Comparison of ENCODE assay signal across 12 cellular contexts in genomic region chr14:91410781-91411536, GRCh38. TPM values are rescaled to one million over a fixed set of nuclear protein-coding genes. Genes with fewer than 3 reads are reported as not detected.
DNase-seq lines count a peak whose midpoint lies in the region; ATAC-seq and TF ChIP-seq lines count a peak whose summit lies in the region.
"Had no signal": no experiment of that assay in that cellular context is flagged by ENCODE, and none has a peak within 500 bp of the region (broad histone marks: within the 10 kb centered on the region; RNA-seq: fewer than 3 reads in every experiment).

No MANE protein-coding gene starts in this region.

- H3K27ac ChIP-seq in OCI-LY3 (ENCODE audit: low read length) (no peak overlapping the region), adrenal gland (no peak overlapping the region)
- peak overlapping the region; percentile 79 for H3K27ac ChIP-seq in effector memory CD4-positive, alpha-beta T cell (ENCODE audit: insufficient read depth, low read length, poor library complexity, severe bottlenecking)
- H3K27ac ChIP-seq: pancreas had no signal

- peak overlapping the region; percentile 82 for H3K4me3 Mint-ChIP-seq in activated naive CD4-positive, alpha-beta T cell treated with anti-CD3 and anti-CD28 coated beads, Interleukin-2, amount 50 U/mL, for 24 hours
- H3K4me3 Mint-ChIP-seq in type B pancreatic cell, result no peak overlapping the region

- no peak for ATAC-seq in GM21390 (IDR thresholded peaks at IDR 0.05; ENCODE audit: unreplicated experiment)
- ATAC-seq in HG02759 (IDR thresholded peaks at IDR 0.05; ENCODE audit: unreplicated experiment), result no peak
- ATAC-seq: HCT116, pancreas had no signal

- H2AFZ ChIP-seq in OCI-LY3 (ENCODE audit: low read depth, low read length), result no peak overlapping the region

- no peak for TF ChIP-seq CTCF in OCI-LY3 (IDR thresholded peaks at IDR 0.05; ENCODE audit: low read depth, low read length)
- no peak for TF ChIP-seq CTCF in type B pancreatic cell (conservative IDR thresholded peaks at IDR 0.05)
- TF ChIP-seq CTCF in adrenal gland (IDR thresholded peaks at IDR 0.05), result no peak

- H3K4me1 ChIP-seq in OCI-LY3 (ENCODE audit: low read length) (peaks cover 59% of the 10 kb centered on the region), adrenal gland (replicated peaks in 1 of 2) (no peaks in the 10 kb centered on the region)
- H3K4me1 ChIP-seq in effector memory CD4-positive, alpha-beta T cell (ENCODE audit: control insufficient read depth, insufficient read depth, low read length, poor library complexity, severe bottlenecking), result peaks cover 67% of the 10 kb centered on the region

- DNase-seq in activated naive CD4-positive, alpha-beta T cell treated with Interleukin-2 at 50 U/mL for 16 hours, result no peak
- no peak for DNase-seq in effector memory CD4-positive, alpha-beta T cell
- DNase-seq in type B pancreatic cell (ENCODE audit: extremely low spot score, unreplicated experiment), result no peak
- no peak for DNase-seq in adrenal gland
- DNase-seq: AML-193, NCI-H345 had no signal

- intact Hi-C loops in adrenal gland (cut with DNase I), result no loop called here

- peaks cover 75% of the 10 kb centered on the region for H3K36me3 ChIP-seq in OCI-LY3 (replicated peaks; ENCODE audit: low read depth, low read length)
- H3K36me3 ChIP-seq in effector memory CD4-positive, alpha-beta T cell (ENCODE audit: control insufficient read depth, insufficient read depth, low read length), result peaks cover 35% of the 10 kb centered on the region
- H3K36me3 ChIP-seq in adrenal gland (replicated peaks in 1 of 2), result no peaks in the 10 kb centered on the region
- H3K36me3 ChIP-seq: pancreas had no signal

- WGBS in adrenal gland, 4 donors, result 65 to 73% (median 68%) methylated on average over 12 of the region's 12 CpGs

- peaks cover 100% of the 10 kb centered on the region for H3K79me2 ChIP-seq in OCI-LY3 (ENCODE audit: low read length)

- no peaks in the 10 kb centered on the region for H3K9me3 ChIP-seq in OCI-LY3 (ENCODE audit: insufficient read depth, low read length)
- no peaks in the 10 kb centered on the region for H3K9me3 ChIP-seq in effector memory CD4-positive, alpha-beta T cell (ENCODE audit: control insufficient read depth, low read length)
- H3K9me3 ChIP-seq in adrenal gland (replicated peaks in 1 of 3), result no peaks in the 10 kb centered on the region
- H3K9me3 ChIP-seq: pancreas had no signal

- peak overlapping the region; percentile 2; the same call in 1 of the 2 replicates for H3K9ac ChIP-seq in OCI-LY3 (ENCODE audit: low read length)

- no peaks in the 10 kb centered on the region for H3K27me3 Mint-ChIP-seq in activated naive CD4-positive, alpha-beta T cell treated with anti-CD3 and anti-CD28 coated beads, Interleukin-2, amount 50 U/mL, for 24 hours
- peaks cover 3% of the 10 kb centered on the region for H3K27me3 Mint-ChIP-seq in type B pancreatic cell

- H4K20me1 ChIP-seq in OCI-LY3 (ENCODE audit: insufficient read depth, low read length), result peaks cover 91% of the 10 kb centered on the region

- no peaks in the 10 kb centered on the region for H3K9me3 Mint-ChIP-seq in activated naive CD4-positive, alpha-beta T cell treated with anti-CD3 and anti-CD28 coated beads, Interleukin-2, amount 50 U/mL, for 24 hours
- no peaks in the 10 kb centered on the region for H3K9me3 Mint-ChIP-seq in type B pancreatic cell

- H3K36me3 Mint-ChIP-seq in activated naive CD4-positive, alpha-beta T cell treated with anti-CD3 and anti-CD28 coated beads, Interleukin-2, amount 50 U/mL, for 24 hours, result peaks cover 21% of the 10 kb centered on the region
- H3K36me3 Mint-ChIP-seq in type B pancreatic cell, result peaks cover 10% of the 10 kb centered on the region

- H3K4me3 ChIP-seq in OCI-LY3 (ENCODE audit: low read length), result peak overlapping the region; percentile 0; the same call in 1 of the 2 replicates
- peak overlapping the region; percentile 3 for H3K4me3 ChIP-seq in effector memory CD4-positive, alpha-beta T cell (ENCODE audit: insufficient read depth, low read depth, low read length, poor library complexity, severe bottlenecking)
- no peak overlapping the region for H3K4me3 ChIP-seq in adrenal gland
- H3K4me3 ChIP-seq: pancreas had no signal

- peak overlapping the region; percentile 97 for H3K27ac Mint-ChIP-seq in activated naive CD4-positive, alpha-beta T cell treated with anti-CD3 and anti-CD28 coated beads, Interleukin-2, amount 50 U/mL, for 24 hours
- H3K27ac Mint-ChIP-seq in type B pancreatic cell, result peak overlapping the region; percentile 9

- TF ChIP-seq POLR2A in adrenal gland (IDR thresholded peaks at IDR 0.05), result no peak

- H3K4me1 Mint-ChIP-seq in activated naive CD4-positive, alpha-beta T cell treated with anti-CD3 and anti-CD28 coated beads, Interleukin-2, amount 50 U/mL, for 24 hours, result peaks cover 93% of the 10 kb centered on the region
- peaks cover 39% of the 10 kb centered on the region for H3K4me1 Mint-ChIP-seq in type B pancreatic cell (ENCODE audit: unreplicated experiment)

- H3K27me3 ChIP-seq in OCI-LY3 (ENCODE audit: low read depth, low read length) (no peaks in the 10 kb centered on the region), adrenal gland (no peaks in the 10 kb centered on the region)
- H3K27me3 ChIP-seq in effector memory CD4-positive, alpha-beta T cell (replicated peaks; ENCODE audit: control insufficient read depth, insufficient read depth, low read length, poor library complexity, severe bottlenecking), result no peaks in the 10 kb centered on the region
- H3K27me3 ChIP-seq: pancreas had no signal

- H3K4me2 ChIP-seq in OCI-LY3 (ENCODE audit: low read length), result peak overlapping the region; percentile 61

RNA-seq across cellular contexts. Expression of gene CCDC88C, which starts 6.7 kb away (rescaled TPM):
- total RNA-seq in type B pancreatic cell (ENCODE audit: low replicate concordance), result 24.4 and 39.3 TPM in 2 replicates
- 1 to 10 TPM; 2.2 to 6.2 (median 3.9) TPM for total RNA-seq in adrenal gland
- 1 to 10 TPM; 1.5 to 6.5 (median 2.7) TPM for polyA plus RNA-seq in adrenal gland

Comparison
In these comparisons a context has a peak if more than half of its experiments do, and no peak if none do; other contexts are left out.
1. H3K4me3 ChIP-seq: peak in OCI-LY3 (single experiment) and effector memory CD4-positive, alpha-beta T cell (single experiment); none in adrenal gland (0 of 4).